ENCODE assay signal across 14 cellular contexts in genomic region chr1:80540149-80540548, GRCh38.
DNase-seq lines count a peak whose midpoint lies in the region; ATAC-seq and TF ChIP-seq lines count a peak whose summit lies in the region.
"Had no signal": no experiment of that assay in that cellular context is flagged by ENCODE, and none has a peak within 500 bp of the region (broad histone marks: within the 10 kb centered on the region; RNA-seq: fewer than 3 reads in every experiment).

No MANE protein-coding gene starts in this region.

- H2BK120ac ChIP-seq in IMR-90 (ENCODE audit: low read depth, low read length): 0 out of 2 replicates have a peak overlapping the region, but pooled peaks have one; percentile 8

- H3K4me3 ChIP-seq in IMR-90 (ENCODE audit: insufficient read depth, low read depth, low read length) (no peak overlapping the region), adipocyte (ENCODE audit: low read length) (no peak overlapping the region), fibroblast of pulmonary artery (replicated peaks; ENCODE audit: low read depth, low read length) (no peak overlapping the region), osteoblast (ENCODE audit: insufficient read depth, low read length) (no peak overlapping the region)
- H3K4me3 ChIP-seq: BLaER1 treated with 17β-estradiol and CSF1 and Interleukin-3, amounts not matched to agents 10 nM and 100 nM; GM23248 had no signal

- H3K9me1 ChIP-seq in IMR-90 (ENCODE audit: insufficient read depth, low read length): no peaks in the 10 kb centered on the region

- intact Hi-C loops in IMR-90 (cut with micrococcal nuclease): no loop called here

- POLR2A ChIA-PET in IMR-90 (lab: Charles Lee; ENCODE audit: unreplicated experiment): no interaction called here

- no peak overlapping the region for H2BK15ac ChIP-seq in IMR-90 (ENCODE audit: low read depth, low read length)

- no CpG with 5 or more reads among the region's 1 CpG for WGBS in IMR-90 (ENCODE audit: extremely low coverage in 2 of 2, insufficient read length in 1 of 2), 2 experiments

- TF ChIP-seq CTCF in IMR-90 (conservative IDR thresholded peaks at IDR 0.05; ENCODE audit: low read depth, low read length) (no peak), fibroblast of pulmonary artery (IDR thresholded peaks at IDR 0.05; ENCODE audit: low read length, missing control alignments) (no peak), osteoblast (IDR thresholded peaks at IDR 0.05; ENCODE audit: extremely low read depth, low read depth, low read length) (no peak)

- no peaks in the 10 kb centered on the region for H3K27me3 ChIP-seq in IMR-90 (ENCODE audit: control insufficient read depth, insufficient read depth, low read length)
- H3K27me3 ChIP-seq in adipocyte (replicated peaks; ENCODE audit: control insufficient read depth, insufficient read depth, low read length): no peaks in the 10 kb centered on the region
- H3K27me3 ChIP-seq in osteoblast (ENCODE audit: insufficient read depth, low read length): no peaks in the 10 kb centered on the region
- H3K27me3 ChIP-seq: BLaER1 treated with 17β-estradiol and CSF1 and Interleukin-3, amounts not matched to agents 10 nM and 100 nM had no signal

- no peak overlapping the region for H2AK9ac ChIP-seq in IMR-90 (replicated peaks; ENCODE audit: low read depth, low read length, poor library complexity)

- in situ Hi-C loops in IMR-90 (cut with MboI; ENCODE audit: low sequenced_read_pairs): no loop called here

- H2BK20ac ChIP-seq in IMR-90 (ENCODE audit: low read depth, low read length): no peak overlapping the region

- no peak overlapping the region for H3K27ac ChIP-seq in IMR-90 (ENCODE audit: insufficient read depth, low read length)
- no peak overlapping the region for H3K27ac ChIP-seq in osteoblast (ENCODE audit: low read depth, low read length)
- H3K27ac ChIP-seq: BLaER1 treated with 17β-estradiol and CSF1 and Interleukin-3, amounts not matched to agents 10 nM and 100 nM; GM23248 had no signal

- no peak overlapping the region for H3K4ac ChIP-seq in IMR-90 (ENCODE audit: low read depth, low read length)

- TF ChIP-seq RAD21 in IMR-90 (IDR thresholded peaks at IDR 0.05; ENCODE audit: low read length): no peak

- H4K91ac ChIP-seq in IMR-90 (ENCODE audit: insufficient read depth, low read depth, low read length): no peak overlapping the region

- H3K4me1 ChIP-seq in IMR-90 (ENCODE audit: control insufficient read depth, insufficient read depth, low read length) (no peaks in the 10 kb centered on the region), adipocyte (ENCODE audit: control insufficient read depth, insufficient read depth, low read length) (peaks cover 6% of the 10 kb centered on the region), osteoblast (ENCODE audit: insufficient read depth, low read length) (no peaks in the 10 kb centered on the region)

- CTCF ChIA-PET in IMR-90 (lab: Yijun Ruan, JAX): no interaction called here

- dilution Hi-C loops in IMR-90 (cut with HindIII; ENCODE audit: low sequenced_read_pairs, unreplicated experiment): no loop called here

- H3K9ac ChIP-seq in IMR-90 (ENCODE audit: low read depth, low read length): no peak overlapping the region
- no peak overlapping the region for H3K9ac ChIP-seq in adipocyte (ENCODE audit: low read length)
- H3K9ac ChIP-seq: BLaER1 treated with 17β-estradiol and CSF1 and Interleukin-3, amounts not matched to agents 10 nM and 100 nM; GM23248 had no signal

- no TSS peak for BruUV-seq in IMR-90 (replicated peaks; lab: Mats Ljungman, UMichigan)

- no peak overlapping the region for H3K56ac ChIP-seq in IMR-90 (ENCODE audit: extremely low read depth, insufficient read depth, low read length)

- H3K36me3 ChIP-seq in IMR-90 (ENCODE audit: control insufficient read depth, insufficient read depth, low read length) (no peaks in the 10 kb centered on the region), adipocyte (ENCODE audit: control insufficient read depth, insufficient read depth, low read length, severe bottlenecking) (no peaks in the 10 kb centered on the region), osteoblast (ENCODE audit: insufficient read depth, low read length) (no peaks in the 10 kb centered on the region)
- H3K36me3 ChIP-seq: BLaER1 treated with 17β-estradiol and CSF1 and Interleukin-3, amounts not matched to agents 10 nM and 100 nM had no signal

- no peaks in the 10 kb centered on the region for H3K79me2 ChIP-seq in osteoblast (ENCODE audit: insufficient read depth, low read length)

- no peak overlapping the region for H3K14ac ChIP-seq in IMR-90 (replicated peaks; ENCODE audit: low read depth, low read length)

- H3K4me2 ChIP-seq in IMR-90 (ENCODE audit: low read depth, low read length) (no peak overlapping the region), osteoblast (ENCODE audit: insufficient read depth, low read length) (no peak overlapping the region)

- no peak overlapping the region for H4K5ac ChIP-seq in IMR-90 (ENCODE audit: low read depth, low read length)

- H3K79me1 ChIP-seq in IMR-90 (ENCODE audit: low read depth in 1 of 2, low read length in 2 of 2): no peaks in the 10 kb centered on the region

- H4K20me1 ChIP-seq in IMR-90 (ENCODE audit: insufficient read depth, low read length) (no peaks in the 10 kb centered on the region), osteoblast (ENCODE audit: insufficient read depth, low read length) (no peaks in the 10 kb centered on the region)
- H4K20me1 ChIP-seq: BLaER1 treated with 17β-estradiol and CSF1 and Interleukin-3, amounts not matched to agents 10 nM and 100 nM had no signal

- DNase-seq in IMR-90 (no peak), adipocyte (ENCODE audit: low read depth) (peak; percentile 14), fibroblast of pulmonary artery (ENCODE audit: low read depth) (peak; percentile 21), renal cortical epithelial cell (ENCODE audit: low read depth) (peak; percentile 53), C1 segment of cervical spinal cord (lab: John Stamatoyannopoulos, UW) (no peak), osteoblast (ENCODE audit: insufficient read length, low spot score, missing footprints) (no peak)
- DNase-seq: CD4-positive, CD25-positive, alpha-beta regulatory T cell; CD8-positive, alpha-beta memory T cell; COR-L47; GM23248; HFFc6 had no signal

- H2AK5ac ChIP-seq in IMR-90 (ENCODE audit: low read depth, low read length): no peak overlapping the region

- no peak for ATAC-seq in IMR-90 (ENCODE audit: low read depth)
- ATAC-seq in HG03521 (IDR thresholded peaks at IDR 0.05; ENCODE audit: unreplicated experiment): no peak
- ATAC-seq: HCT116 had no signal

- no peak overlapping the region for H3K23ac ChIP-seq in IMR-90 (ENCODE audit: low read depth, low read length)

- no peak overlapping the region for H3K18ac ChIP-seq in IMR-90 (ENCODE audit: low read depth, low read length)

- no peak for TF ChIP-seq POLR2A in IMR-90 (IDR thresholded peaks at IDR 0.05; ENCODE audit: low read depth, low read length)

- no peak overlapping the region for H2BK5ac ChIP-seq in IMR-90 (ENCODE audit: low read depth, low read length, poor library complexity, severe bottlenecking)

- H4K8ac ChIP-seq in IMR-90 (ENCODE audit: low read depth in 2 of 2, low read length in 2 of 2): no peak overlapping the region

- H2AFZ ChIP-seq in IMR-90 (replicated peaks; ENCODE audit: low read length, poor library complexity) (no peak overlapping the region), osteoblast (ENCODE audit: low read length) (no peak overlapping the region)
- H2AFZ ChIP-seq: GM23248 had no signal

- H3K9me3 ChIP-seq in IMR-90 (ENCODE audit: control insufficient read depth, insufficient read depth, low read length): no peaks in the 10 kb centered on the region
- H3K9me3 ChIP-seq in adipocyte (ENCODE audit: control insufficient read depth, low read length): no peaks in the 10 kb centered on the region
- H3K9me3 ChIP-seq in osteoblast (ENCODE audit: low read depth, low read length): no peaks in the 10 kb centered on the region
- H3K9me3 ChIP-seq: BLaER1 treated with 17β-estradiol and CSF1 and Interleukin-3, amounts not matched to agents 10 nM and 100 nM had no signal

TF ChIP-seq in IMR-90, 13 proteins besides CTCF, POLR2A, EP300 and RAD21:
- TF ChIP-seq SMC3 (IDR thresholded peaks at IDR 0.05; ENCODE audit: low read depth, low read length): no peak
- TF ChIP-seq FOS (IDR thresholded peaks at IDR 0.05; ENCODE audit: low read depth, low read length): no peak
- TF ChIP-seq RFX5 (IDR thresholded peaks at IDR 0.05; ENCODE audit: low read depth, low read length): no peak
- no peak for TF ChIP-seq MAFK (IDR thresholded peaks at IDR 0.05; ENCODE audit: low read depth, low read length)
- no peak for TF ChIP-seq NFE2L2 (IDR thresholded peaks at IDR 0.05; ENCODE audit: low read depth, low read length)
- no peak for TF ChIP-seq CEBPB (IDR thresholded peaks at IDR 0.05; ENCODE audit: low read depth, low read length)
- no peak for TF ChIP-seq MAZ (IDR thresholded peaks at IDR 0.05; ENCODE audit: borderline replicate concordance, low read depth, low read length)

Comparison
In these comparisons a context has a peak if more than half of its experiments do, and no peak if none do; other contexts are left out.
1. DNase-seq: peak in adipocyte (single experiment), fibroblast of pulmonary artery (single experiment) and renal cortical epithelial cell (single experiment); none in IMR-90 (single experiment), C1 segment of cervical spinal cord (0 of 14) and osteoblast (single experiment).